ENCODE assay signal across 8 cellular contexts in genomic region chr2:133844214-133844892, GRCh38.
A peak's percentile ranks its signal among the peaks of the same experiment; 100 is the strongest.
DNase-seq lines count a peak whose midpoint lies in the region; ATAC-seq and TF ChIP-seq lines count a peak whose summit lies in the region.

No MANE protein-coding gene starts in this region.

- no peak overlapping the region for H3K27ac ChIP-seq in lower lobe of right lung

- ATAC-seq in HG02973 (IDR thresholded peaks at IDR 0.05; ENCODE audit: unreplicated experiment), result peak; percentile 71
- ATAC-seq in lower lobe of right lung, result peak; percentile 85 to 86

- no peak overlapping the region for H3K4me3 ChIP-seq in lower lobe of right lung

- peak; percentile 63 for DNase-seq in SIG-M5 treated with dmso at 0.1 percent for 504 hours (lab: John Stamatoyannopoulos, UW; ENCODE audit: unreplicated experiment)
- DNase-seq in SIG-M5 (lab: John Stamatoyannopoulos, UW), result no peak
- DNase-seq in NCI-H2227 treated with DMSO at 0.1 percent for 48 hours (lab: John Stamatoyannopoulos, UW), result peak; percentile 82
- peak; percentile 66 for DNase-seq in activated CD4-positive, alpha-beta T cell treated with anti-CD3 and anti-CD28 coated beads for 48 hours
- DNase-seq in dermis blood vessel endothelial cell, result peak; percentile 84
- DNase-seq in lower lobe of right lung, result peak; percentile 50
- peak; percentile 24 for DNase-seq in stimulated activated CD8-positive, alpha-beta memory T cell treated with anti-CD3 and anti-CD28 coated beads, Interleukin-15, amount 100 ng/mL, for 1 hour (ENCODE audit: low read depth)

- TF ChIP-seq CTCF in lower lobe of right lung (IDR thresholded peaks at IDR 0.05), result peak; percentile 87

- H3K36me3 ChIP-seq in lower lobe of right lung, result no peaks in the 10 kb centered on the region

- H3K9me3 ChIP-seq in lower lobe of right lung, result no peaks in the 10 kb centered on the region

- H3K4me1 ChIP-seq in lower lobe of right lung, result peaks cover 9% of the 10 kb centered on the region

- intact Hi-C loops in lower lobe of right lung (cut with DNase I), result no loop called here

- no peaks in the 10 kb centered on the region for H3K27me3 ChIP-seq in lower lobe of right lung (ENCODE audit: low read depth)
